32 cellular contexts compared by ENCODE assay signal in genomic region chr9:115925424-115925823, GRCh38.
"Had no signal": no experiment of that assay in that cellular context is flagged by ENCODE, and none has a peak within 500 bp of the region (broad histone marks: within the 10 kb centered on the region; RNA-seq: fewer than 3 reads in every experiment).

No MANE protein-coding gene starts in this region.

- H3K27ac Mint-ChIP-seq: activated CD4-positive, alpha-beta memory T cell treated with anti-CD3 and anti-CD28 coated beads for 36 hours; activated CD4-positive, alpha-beta T cell treated with anti-CD3 and anti-CD28 coated beads for 36 hours; activated CD4-positive, alpha-beta T cell treated with anti-CD3 and anti-CD28 coated beads, Interleukin-2, amount 10 ng/mL, durations not matched to agents 24 days and 14 days; activated CD8-positive, alpha-beta memory T cell treated with anti-CD3 and anti-CD28 coated beads, Interleukin-2, amount 10 ng/mL, durations not matched to agents 7 days and 5 days; activated CD8-positive, alpha-beta T cell treated with anti-CD3 and anti-CD28 coated beads, Interleukin-2, amount 10 ng/mL, durations not matched to agents 7 days and 5 days; activated naive CD4-positive, alpha-beta T cell treated with anti-CD3 and anti-CD28 coated beads for 36 hours; activated naive CD4-positive, alpha-beta T cell treated with anti-CD3 and anti-CD28 coated beads, Interleukin-2, amount 50 U/mL, for 24 hours; activated naive CD8-positive, alpha-beta T cell treated with anti-CD3 and anti-CD28 coated beads for 36 hours; activated T-helper 1 cell treated with anti-CD3 and anti-CD28 coated beads, Interleukin-12 subunit alpha, Interleukin-12 subunit beta, Interleukin-2, Interleukin-4 antibody, amounts not matched to agents 30 ng/mL and 10 ng/mL and 1 ng/mL, durations not matched to agents 14 hours and 24 hours and 36 hours; brain; dendritic cell treated with granulocyte-macrophage colony-stimulating factor and Interleukin-4, amounts not matched to agents 40 ng/mL and 50 ng/mL, for 4 days; endodermal cell; T-helper 17 cell; T-helper 2 cell treated with Interferon-gamma antibody and Interleukin-4, amounts not matched to agents 5 μg/mL and 100 μg/mL, for 36 hours had no signal

- H3K9me3 Mint-ChIP-seq: activated CD4-positive, alpha-beta T cell treated with anti-CD3 and anti-CD28 coated beads, Interleukin-2, amount 10 ng/mL, durations not matched to agents 24 days and 14 days had no signal

- H3K4me1 ChIP-seq: ascending aorta had no signal

- H3K27ac ChIP-seq: ascending aorta, coronary artery, dorsolateral prefrontal cortex had no signal

- ATAC-seq: activated CD4-positive, alpha-beta T cell treated with anti-CD3 and anti-CD28 coated beads for 36 hours; activated CD8-positive, alpha-beta memory T cell treated with anti-CD3 and anti-CD28 coated beads, Interleukin-2, amount 10 ng/mL, durations not matched to agents 7 days and 5 days; activated CD8-positive, alpha-beta T cell treated with anti-CD3 and anti-CD28 coated beads, Interleukin-2, amount 10 ng/mL, durations not matched to agents 7 days and 5 days; T-helper 17 cell had no signal

- H3K4me3 ChIP-seq: ascending aorta, coronary artery, dorsolateral prefrontal cortex had no signal

- H3K27me3 ChIP-seq: ascending aorta had no signal

- H3K36me3 ChIP-seq: ascending aorta had no signal

- H3K4me1 Mint-ChIP-seq: activated CD4-positive, alpha-beta T cell treated with anti-CD3 and anti-CD28 coated beads for 36 hours; activated CD4-positive, alpha-beta T cell treated with anti-CD3 and anti-CD28 coated beads, Interleukin-2, amount 10 ng/mL, durations not matched to agents 24 days and 14 days; activated CD8-positive, alpha-beta memory T cell treated with anti-CD3 and anti-CD28 coated beads, Interleukin-2, amount 10 ng/mL, durations not matched to agents 7 days and 5 days; activated naive CD8-positive, alpha-beta T cell treated with anti-CD3 and anti-CD28 coated beads for 36 hours; brain; central memory CD8-positive, alpha-beta T cell; endodermal cell; T-helper 17 cell had no signal

- DNase-seq: activated CD4-positive, alpha-beta memory T cell treated with anti-CD3 and anti-CD28 coated beads for 36 hours; activated CD4-positive, alpha-beta T cell treated with anti-CD3 and anti-CD28 coated beads for 36 hours; activated CD4-positive, alpha-beta T cell treated with anti-CD3 and anti-CD28 coated beads, Interleukin-2, amount 10 ng/mL, durations not matched to agents 24 days and 14 days; activated CD4-positive, CD25-positive, alpha-beta regulatory T cell; activated CD4-positive, CD25-positive, alpha-beta regulatory T cell treated with anti-CD3 and anti-CD28 coated beads, Interleukin-2, amount 50 U/mL, for 72 hours; activated CD8-positive, alpha-beta memory T cell treated with anti-CD3 and anti-CD28 coated beads, Interleukin-2, amount 10 ng/mL, durations not matched to agents 7 days and 5 days; activated CD8-positive, alpha-beta memory T cell treated with anti-CD3 and anti-CD28 coated beads, Interleukin-2, amount 50 U/mL, for 4 hours; activated CD8-positive, alpha-beta T cell treated with anti-CD3 and anti-CD28 coated beads, Interleukin-2, amount 10 ng/mL, durations not matched to agents 7 days and 5 days; activated gamma-delta T cell treated with Interleukin-2 at 50 U/mL for 16 hours; activated naive CD4-positive, alpha-beta T cell treated with anti-CD3 and anti-CD28 coated beads for 36 hours; activated naive CD8-positive, alpha-beta T cell treated with anti-CD3 and anti-CD28 coated beads for 36 hours; activated T-cell treated with anti-CD3 and anti-CD28 coated beads, Interleukin-2, amount 50 U/mL, for 1 hour; activated T-cell treated with anti-CD3 and anti-CD28 coated beads, Interleukin-2, amount 50 U/mL, for 48 hours; dorsolateral prefrontal cortex; effector memory CD4-positive, alpha-beta T cell; endodermal cell; erythroblast; foreskin fibroblast; head of caudate nucleus; T-helper 1 cell; T-helper 17 cell; T1000 had no signal

- H3K27me3 Mint-ChIP-seq: activated CD4-positive, alpha-beta memory T cell treated with anti-CD3 and anti-CD28 coated beads for 36 hours; activated CD4-positive, alpha-beta T cell treated with anti-CD3 and anti-CD28 coated beads for 36 hours; activated CD4-positive, alpha-beta T cell treated with anti-CD3 and anti-CD28 coated beads, Interleukin-2, amount 10 ng/mL, durations not matched to agents 24 days and 14 days; activated CD8-positive, alpha-beta memory T cell treated with anti-CD3 and anti-CD28 coated beads, Interleukin-2, amount 10 ng/mL, durations not matched to agents 7 days and 5 days; activated naive CD4-positive, alpha-beta T cell treated with anti-CD3 and anti-CD28 coated beads, Interleukin-2, amount 50 U/mL, for 24 hours; activated naive CD8-positive, alpha-beta T cell treated with anti-CD3 and anti-CD28 coated beads for 36 hours; brain; central memory CD8-positive, alpha-beta T cell; dendritic cell treated with granulocyte-macrophage colony-stimulating factor and Interleukin-4, amounts not matched to agents 40 ng/mL and 50 ng/mL, for 4 days; T-helper 17 cell had no signal

- FAIRE-seq: bronchial epithelial cell, frontal cortex had no signal

- H3K4me3 Mint-ChIP-seq: activated CD4-positive, alpha-beta memory T cell treated with anti-CD3 and anti-CD28 coated beads for 36 hours; activated CD4-positive, alpha-beta T cell treated with anti-CD3 and anti-CD28 coated beads for 36 hours; activated CD4-positive, alpha-beta T cell treated with anti-CD3 and anti-CD28 coated beads, Interleukin-2, amount 10 ng/mL, durations not matched to agents 24 days and 14 days; activated CD8-positive, alpha-beta memory T cell treated with anti-CD3 and anti-CD28 coated beads, Interleukin-2, amount 10 ng/mL, durations not matched to agents 7 days and 5 days; activated CD8-positive, alpha-beta T cell treated with anti-CD3 and anti-CD28 coated beads, Interleukin-2, amount 10 ng/mL, durations not matched to agents 7 days and 5 days; activated naive CD4-positive, alpha-beta T cell treated with anti-CD3 and anti-CD28 coated beads for 36 hours; activated naive CD4-positive, alpha-beta T cell treated with anti-CD3 and anti-CD28 coated beads, Interleukin-2, amount 50 U/mL, for 24 hours; activated naive CD8-positive, alpha-beta T cell treated with anti-CD3 and anti-CD28 coated beads for 36 hours; activated T-helper 1 cell treated with anti-CD3 and anti-CD28 coated beads, Interleukin-12 subunit alpha, Interleukin-12 subunit beta, Interleukin-2, Interleukin-4 antibody, amounts not matched to agents 30 ng/mL and 10 ng/mL and 1 ng/mL, durations not matched to agents 14 hours and 24 hours and 36 hours; brain; central memory CD8-positive, alpha-beta T cell; dendritic cell treated with granulocyte-macrophage colony-stimulating factor and Interleukin-4, amounts not matched to agents 40 ng/mL and 50 ng/mL, for 4 days; endodermal cell; T-helper 17 cell; T-helper 2 cell treated with Interferon-gamma antibody and Interleukin-4, amounts not matched to agents 5 μg/mL and 100 μg/mL, for 36 hours had no signal

- H3K36me3 Mint-ChIP-seq: activated CD4-positive, alpha-beta memory T cell treated with anti-CD3 and anti-CD28 coated beads for 36 hours; activated CD8-positive, alpha-beta memory T cell treated with anti-CD3 and anti-CD28 coated beads, Interleukin-2, amount 10 ng/mL, durations not matched to agents 7 days and 5 days; activated naive CD4-positive, alpha-beta T cell treated with anti-CD3 and anti-CD28 coated beads, Interleukin-2, amount 50 U/mL, for 24 hours; activated naive CD8-positive, alpha-beta T cell treated with anti-CD3 and anti-CD28 coated beads for 36 hours; brain had no signal
